Comparison of ENCODE assay signal across 8 cellular contexts in the genomic region with DNA sequence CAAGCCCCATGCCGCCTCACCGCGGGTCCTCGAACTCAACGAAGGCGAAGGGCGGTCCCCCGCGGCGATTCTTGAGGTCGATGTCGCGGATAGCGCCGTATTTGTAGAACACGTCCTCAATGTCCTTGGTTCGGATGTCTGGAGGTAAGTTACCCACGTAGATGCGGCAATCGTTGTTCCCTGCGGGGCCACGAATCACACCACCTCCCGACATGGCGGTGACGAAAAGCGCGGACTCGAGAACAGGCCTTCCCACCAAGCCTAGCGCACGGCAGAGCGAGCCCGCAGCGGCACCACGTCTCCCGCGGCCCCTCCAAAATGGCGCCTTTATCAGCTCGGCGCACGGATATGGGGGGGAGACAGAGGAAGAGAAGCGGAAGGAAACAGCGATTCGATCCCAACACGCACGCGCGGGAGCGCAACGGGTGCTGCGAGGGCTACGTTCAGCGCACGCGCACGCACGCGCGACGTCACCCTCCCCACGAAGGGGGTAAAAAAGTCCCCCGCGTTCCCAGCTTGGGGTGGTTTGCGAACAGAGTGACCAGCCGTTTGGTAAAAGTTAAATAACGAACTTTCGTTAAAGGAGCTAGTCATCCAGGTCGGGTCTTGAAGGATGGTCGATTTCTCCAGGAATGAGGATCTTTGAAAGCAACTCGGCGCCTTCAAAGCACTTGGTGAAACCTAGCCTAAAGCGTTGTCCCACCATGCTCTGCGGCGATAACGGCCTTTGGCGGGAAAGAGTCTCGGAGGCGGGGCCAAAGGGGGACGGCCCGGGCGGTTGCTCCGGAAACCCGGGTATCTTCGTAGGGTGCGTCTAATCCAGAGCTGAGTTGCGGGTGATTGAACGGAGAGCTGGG. TPM values are rescaled to one million over a fixed set of nuclear protein-coding genes. Genes with fewer than 3 reads are reported as not detected.
DNase-seq lines count a peak whose midpoint lies in the region; ATAC-seq, FAIRE-seq and TF ChIP-seq lines count a peak whose summit lies in the region.

A gene with protein sequence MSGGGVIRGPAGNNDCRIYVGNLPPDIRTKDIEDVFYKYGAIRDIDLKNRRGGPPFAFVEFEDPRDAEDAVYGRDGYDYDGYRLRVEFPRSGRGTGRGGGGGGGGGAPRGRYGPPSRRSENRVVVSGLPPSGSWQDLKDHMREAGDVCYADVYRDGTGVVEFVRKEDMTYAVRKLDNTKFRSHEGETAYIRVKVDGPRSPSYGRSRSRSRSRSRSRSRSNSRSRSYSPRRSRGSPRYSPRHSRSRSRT (minus strand): TSS at position 323 of the 857 bp plus-strand sequence. CDS start 109 bp downstream, at position 214.

- CTCF ChIA-PET in AG04449 (lab: Yijun Ruan, JAX) = interaction anchor here (1.0 to 20.5 kb wide), 7 partner anchors 8 to 173 kb away, joined by 3 to 1361 read pairs (median 4); a partner anchor contains a TSS

- POLR2A ChIA-PET in AG04449 (lab: Yijun Ruan, JAX) = interaction anchor here (0.6 to 2.6 kb wide), 12 partner anchors 11 to 344 kb away, joined by 3 to 23 read pairs (median 8); a partner anchor contains a TSS

- peaks cover 11% of the 10 kb centered on the region for H3K36me3 ChIP-seq in bronchial epithelial cell (ENCODE audit: control insufficient read depth, insufficient read depth, low read length)

- no peak for FAIRE-seq in bronchial epithelial cell (lab: Jason Lieb, UNC)

- H3K27me3 ChIP-seq in bronchial epithelial cell (ENCODE audit: control insufficient read depth, insufficient read depth, low read length) = no peaks in the 10 kb centered on the region

- H3K4me3 ChIP-seq in AG04449 (ENCODE audit: low read depth, low read length) (peak within 1 kb of the TSS; percentile 95), WI38 (ENCODE audit: low read depth, low read length) (peak within 1 kb of the TSS; percentile 76), bronchial epithelial cell (ENCODE audit: low read depth, low read length) (peak within 1 kb of the TSS; percentile 85)

- no peak for TF ChIP-seq CTCF in AG04449 (IDR thresholded peaks at IDR 0.05; ENCODE audit: insufficient read depth, low read length, missing control alignments)
- no peak for TF ChIP-seq CTCF in WI38 (IDR thresholded peaks at IDR 0.05; ENCODE audit: low read depth, low read length)
- no peak for TF ChIP-seq CTCF in bronchial epithelial cell (IDR thresholded peaks at IDR 0.05; ENCODE audit: insufficient read depth, low read length, severe bottlenecking)

- peak; percentile 75 for DNase-seq in AG04449 (ENCODE audit: low read depth, low spot score)
- peak; percentile 100 for DNase-seq in NCI-H2227 treated with DMSO at 0.1 percent for 48 hours (lab: John Stamatoyannopoulos, UW)
- DNase-seq in bronchial epithelial cell (ENCODE audit: low read depth) = peak; percentile 92
- DNase-seq in iPS-NIHi7 (ENCODE audit: extremely low spot score) = peak; percentile 94
- DNase-seq in smooth muscle cell of the brain vasculature (ENCODE audit: low read depth, low spot score) = peak; percentile 94

- ATAC-seq in GM18907 (IDR thresholded peaks at IDR 0.05; ENCODE audit: unreplicated experiment) (peak; percentile 88), HG03159 (IDR thresholded peaks at IDR 0.05; ENCODE audit: unreplicated experiment) (peak; percentile 80)

RNA-seq across cellular contexts. Expression of the gene that starts here (rescaled TPM):
- 239 and 392 TPM in 2 replicates for total RNA-seq in bronchial epithelial cell

Comparison
In these comparisons a context has a peak if more than half of its experiments do, and no peak if none do; other contexts are left out.
1. Peak in every context shown above with its lines: DNase-seq, ATAC-seq and H3K4me3 ChIP-seq.